In the genomic region with DNA sequence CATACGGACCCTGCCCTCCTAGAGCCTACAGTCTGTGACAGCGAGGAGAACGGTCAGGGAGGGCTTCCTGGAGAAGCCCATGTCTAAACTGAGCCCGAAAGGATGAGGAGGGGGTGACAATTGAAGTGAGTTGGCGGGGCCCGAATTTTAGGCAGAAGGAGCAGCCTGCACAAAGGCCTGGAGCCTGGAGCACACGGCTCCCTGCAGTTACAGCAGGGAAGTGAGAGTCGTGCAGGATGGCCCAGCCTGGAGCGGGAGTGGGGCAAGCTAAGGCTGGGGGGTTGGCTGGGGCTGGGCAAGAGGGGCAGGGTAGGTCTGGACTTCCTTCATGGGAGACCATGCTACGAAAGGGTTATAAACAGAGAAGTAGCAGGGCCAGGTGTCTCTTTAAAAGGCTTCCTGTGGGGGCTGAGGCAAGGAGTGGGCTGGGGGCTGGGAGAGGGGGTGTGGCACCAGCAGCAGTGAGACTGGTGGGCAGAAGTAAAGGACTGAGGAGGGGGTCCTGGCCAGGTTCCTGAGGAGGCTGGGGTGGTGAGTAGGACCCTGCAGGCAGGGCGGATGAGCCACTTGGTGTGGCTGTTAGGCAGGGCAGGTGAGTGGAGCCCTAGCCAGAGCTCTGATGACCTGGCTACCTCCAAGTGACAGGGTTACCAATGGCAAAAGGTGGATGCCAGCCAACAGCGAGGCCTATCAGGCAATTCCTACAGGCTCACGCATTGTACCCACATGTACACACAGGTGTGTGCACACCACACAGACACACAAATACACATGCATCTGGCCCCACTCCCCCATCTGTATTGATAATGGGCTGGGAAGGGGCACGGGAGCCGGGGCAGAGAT, we compare ENCODE assay signal across 23 cellular contexts.
DNase-seq lines count a peak whose midpoint lies in the region; ATAC-seq and TF ChIP-seq lines count a peak whose summit lies in the region.
"Had no signal": no experiment of that assay in that cellular context is flagged by ENCODE, and none has a peak within 500 bp of the region (broad histone marks: within the 10 kb centered on the region; RNA-seq: fewer than 3 reads in every experiment).

No MANE protein-coding gene starts in this region.

- H3K4me2 ChIP-seq in IMR-90 (ENCODE audit: low read depth, low read length) = no peak overlapping the region

- no peaks in the 10 kb centered on the region for H3K79me1 ChIP-seq in IMR-90 (ENCODE audit: low read depth in 1 of 2, low read length in 2 of 2)

- H3K4me3 Mint-ChIP-seq in endodermal cell (no peak overlapping the region), HFFc6 (no peak overlapping the region)
- H3K4me3 Mint-ChIP-seq: T-cell had no signal

- peaks cover 8% of the 10 kb centered on the region for H3K27me3 Mint-ChIP-seq in endodermal cell (ENCODE audit: insufficient read depth)
- peaks cover 8% of the 10 kb centered on the region; the same call in 1 of the 2 replicates for H3K27me3 Mint-ChIP-seq in HFFc6 (ENCODE audit: insufficient read depth)

- H4K8ac ChIP-seq in IMR-90 (ENCODE audit: low read depth in 2 of 2, low read length in 2 of 2) = no peak overlapping the region; a peak in 1 of 4 replicates

- no peak for TF ChIP-seq RAD21 in IMR-90 (IDR thresholded peaks at IDR 0.05; ENCODE audit: low read length)

- H3K36me3 Mint-ChIP-seq in endodermal cell (ENCODE audit: low read depth) = no peaks in the 10 kb centered on the region
- peaks cover 4% of the 10 kb centered on the region for H3K36me3 Mint-ChIP-seq in HFFc6 (ENCODE audit: low read depth)
- H3K36me3 Mint-ChIP-seq: naive B cell, T-cell had no signal

- H2AK9ac ChIP-seq in IMR-90 (replicated peaks; ENCODE audit: low read depth, low read length, poor library complexity) = peak overlapping the region; percentile 66

- BruUV-seq in IMR-90 (replicated peaks; lab: Mats Ljungman, UMichigan) = no TSS peak

- H3K18ac ChIP-seq in IMR-90 (ENCODE audit: low read depth, low read length) = no peak overlapping the region

- H3K27me3 ChIP-seq in cardiac muscle cell (no peaks in the 10 kb centered on the region), IMR-90 (ENCODE audit: control insufficient read depth, insufficient read depth, low read length) (no peaks in the 10 kb centered on the region), endodermal cell (ENCODE audit: control insufficient read depth, insufficient read depth, low read length, poor library complexity, severe bottlenecking) (no peaks in the 10 kb centered on the region), gastrocnemius medialis (no peaks in the 10 kb centered on the region)
- H3K27me3 ChIP-seq: pancreas, right lobe of liver had no signal

- H3K14ac ChIP-seq in IMR-90 (replicated peaks; ENCODE audit: low read depth, low read length) = 0 out of 2 replicates have a peak overlapping the region, but pooled peaks have one; percentile 31

- H4K91ac ChIP-seq in IMR-90 (ENCODE audit: insufficient read depth, low read depth, low read length) = peak overlapping the region; percentile 96; the same call in 1 of the 2 replicates

- POLR2A ChIA-PET in IMR-90 (lab: Charles Lee; ENCODE audit: unreplicated experiment) = no interaction called here

- peaks cover 50% of the 10 kb centered on the region for H3K4me1 Mint-ChIP-seq in endodermal cell
- H3K4me1 Mint-ChIP-seq in HFFc6 (ENCODE audit: low read depth) = peaks cover 57% of the 10 kb centered on the region

- no peak for ATAC-seq in Right ventricle myocardium superior (ENCODE audit: poor library complexity)
- ATAC-seq in IMR-90 (ENCODE audit: low read depth) = no peak
- no peak for ATAC-seq in gastrocnemius medialis
- no peak for ATAC-seq in HG03521 (IDR thresholded peaks at IDR 0.05; ENCODE audit: unreplicated experiment)
- ATAC-seq: HCT116, pancreas, PC-3, right lobe of liver, T-cell had no signal

- H2BK15ac ChIP-seq in IMR-90 (ENCODE audit: low read depth, low read length) = peak overlapping the region; percentile 12; the same call in 1 of the 3 replicates

- no peaks in the 10 kb centered on the region for H3K9me3 ChIP-seq in cardiac muscle cell (ENCODE audit: low read depth)
- peaks cover 8% of the 10 kb centered on the region for H3K9me3 ChIP-seq in IMR-90 (ENCODE audit: control insufficient read depth, insufficient read depth, low read length)
- no peaks in the 10 kb centered on the region for H3K9me3 ChIP-seq in endodermal cell (ENCODE audit: control insufficient read depth, low read length)
- no peaks in the 10 kb centered on the region for H3K9me3 ChIP-seq in gastrocnemius medialis
- H3K9me3 ChIP-seq: pancreas, right lobe of liver had no signal

- dilution Hi-C loops in IMR-90 (cut with HindIII; ENCODE audit: low sequenced_read_pairs, unreplicated experiment) = no loop called here

- H2AK5ac ChIP-seq in IMR-90 (ENCODE audit: low read depth, low read length) = peak overlapping the region; percentile 63; the same call in 1 of the 2 replicates

- peaks cover 60% of the 10 kb centered on the region for H3K4me1 ChIP-seq in cardiac muscle cell (ENCODE audit: low read depth)
- H3K4me1 ChIP-seq in IMR-90 (ENCODE audit: control insufficient read depth, insufficient read depth, low read length) = peaks cover 42% of the 10 kb centered on the region
- H3K4me1 ChIP-seq in endodermal cell (ENCODE audit: control insufficient read depth, insufficient read depth, low read length) = peaks cover 15% of the 10 kb centered on the region
- H3K4me1 ChIP-seq in gastrocnemius medialis = peaks cover 55 to 58% of the 10 kb centered on the region in 2 donors
- H3K4me1 ChIP-seq: pancreas, right lobe of liver had no signal

- H3K9me1 ChIP-seq in IMR-90 (ENCODE audit: insufficient read depth, low read length) = peaks cover 22% of the 10 kb centered on the region

- peak overlapping the region; percentile 54 for H3K4ac ChIP-seq in IMR-90 (ENCODE audit: low read depth, low read length)

- no peaks in the 10 kb centered on the region for H4K20me1 ChIP-seq in IMR-90 (ENCODE audit: insufficient read depth, low read length)

- H3K56ac ChIP-seq in IMR-90 (ENCODE audit: extremely low read depth, insufficient read depth, low read length) = no peak overlapping the region

- no peak for TF ChIP-seq POLR2A in IMR-90 (IDR thresholded peaks at IDR 0.05; ENCODE audit: low read depth, low read length)
- no peak for TF ChIP-seq POLR2A in gastrocnemius medialis (IDR thresholded peaks at IDR 0.05)

- H3K36me3 ChIP-seq in cardiac muscle cell = no peaks in the 10 kb centered on the region
- no peaks in the 10 kb centered on the region for H3K36me3 ChIP-seq in IMR-90 (ENCODE audit: control insufficient read depth, insufficient read depth, low read length)
- H3K36me3 ChIP-seq in endodermal cell (ENCODE audit: control insufficient read depth, insufficient read depth, low read length) = no peaks in the 10 kb centered on the region
- H3K36me3 ChIP-seq in gastrocnemius medialis = no peaks in the 10 kb centered on the region
- H3K36me3 ChIP-seq: pancreas, right lobe of liver had no signal

- H3K23ac ChIP-seq in IMR-90 (ENCODE audit: low read depth, low read length) = no peak overlapping the region

- no peak overlapping the region for H4K5ac ChIP-seq in IMR-90 (ENCODE audit: low read depth, low read length)

- H3K27ac Mint-ChIP-seq in endodermal cell (no peak overlapping the region), HFFc6 (no peak overlapping the region)
- H3K27ac Mint-ChIP-seq: T-cell had no signal

- intact Hi-C loops in Right ventricle myocardium superior (cut with DNase I) = loop anchor here (5.0 to 10.0 kb wide), 2 partner anchors 69 to 233 kb away; a partner anchor contains a TSS
- intact Hi-C loops in IMR-90 (cut with micrococcal nuclease) = no loop called here
- intact Hi-C loops in gastrocnemius medialis (cut with DNase I; ENCODE audit: low total_unique reads) = loop anchor here (5.0 kb wide), 1 partner anchor 44 kb away; no protein-coding TSS in a partner anchor

- H3K9me3 Mint-ChIP-seq in endodermal cell (no peaks in the 10 kb centered on the region), HFFc6 (peaks cover 8% of the 10 kb centered on the region)
- H3K9me3 Mint-ChIP-seq: naive B cell, T-cell had no signal

- 73% methylated on average over 5 of the region's 15 CpGs; no CpG with 5 or more reads in 1 of the 2 experiments for WGBS in IMR-90 (ENCODE audit: extremely low coverage in 2 of 2, insufficient read length in 1 of 2), 2 experiments
- 85 to 95% methylated on average over 6 to 15 of the region's 15 CpGs for WGBS in endodermal cell (ENCODE audit: insufficient coverage in 1 of 2, insufficient read length in 1 of 2), 2 experiments

- H3K27ac ChIP-seq in cardiac muscle cell (peak overlapping the region; percentile 84), IMR-90 (ENCODE audit: insufficient read depth, low read length) (no peak overlapping the region), endodermal cell (ENCODE audit: low read depth, low read length) (no peak overlapping the region), gastrocnemius medialis (peak overlapping the region; percentile 83 to 93 (median 88))
- H3K27ac ChIP-seq: pancreas, right lobe of liver had no signal

- H2BK120ac ChIP-seq in IMR-90 (ENCODE audit: low read depth, low read length) = peak overlapping the region; percentile 96

- H3K9ac ChIP-seq in IMR-90 (ENCODE audit: low read depth, low read length) (no peak overlapping the region), endodermal cell (ENCODE audit: extremely low read depth, low read length, poor library complexity, severe bottlenecking) (no peak overlapping the region)

- CTCF ChIA-PET in IMR-90 (lab: Yijun Ruan, JAX) = no interaction called here

- peak overlapping the region; percentile 14 for H2BK5ac ChIP-seq in IMR-90 (ENCODE audit: low read depth, low read length, poor library complexity, severe bottlenecking)

- H3K4me3 ChIP-seq in cardiac muscle cell (no peak overlapping the region), IMR-90 (ENCODE audit: insufficient read depth, low read depth, low read length) (no peak overlapping the region), endodermal cell (ENCODE audit: low read length) (no peak overlapping the region), gastrocnemius medialis (no peak overlapping the region)
- H3K4me3 ChIP-seq: pancreas, right lobe of liver had no signal

- in situ Hi-C loops in IMR-90 (cut with MboI; ENCODE audit: low sequenced_read_pairs) (no loop called here), gastrocnemius medialis (cut with MboI; ENCODE audit: low sequenced_read_pairs in 4 of 4) (no loop called here), GM13977 (cut with MboI; ENCODE audit: low pct_unique_long_range_greater_than_20kb, low sequenced_read_pairs, unreplicated experiment) (no loop called here)

- peak overlapping the region; percentile 69 for H2BK20ac ChIP-seq in IMR-90 (ENCODE audit: low read depth, low read length)

- no peak for TF ChIP-seq CTCF in cardiac muscle cell (IDR thresholded peaks at IDR 0.05; ENCODE audit: low read depth, low read length)
- TF ChIP-seq CTCF in IMR-90 (conservative IDR thresholded peaks at IDR 0.05; ENCODE audit: low read depth, low read length) = no peak
- TF ChIP-seq CTCF in endodermal cell (conservative IDR thresholded peaks at IDR 0.05) = no peak
- no peak for TF ChIP-seq CTCF in gastrocnemius medialis (IDR thresholded peaks at IDR 0.05 in 4 of 5, conservative IDR thresholded peaks at IDR 0.05 in 1 of 5)
- no peak for TF ChIP-seq CTCF in GM13977 (IDR thresholded peaks at IDR 0.05; ENCODE audit: extremely low read depth, insufficient read depth, missing control alignments)
- TF ChIP-seq CTCF in HFFc6 (IDR thresholded peaks at IDR 0.05) = no peak

- DNase-seq in cardiac muscle cell (ENCODE audit: low read depth in 1 of 2, low spot score in 1 of 2) (no peak), Right ventricle myocardium superior (no peak), IMR-90 (no peak), endodermal cell (peak; percentile 56), gastrocnemius medialis (no peak), GM13977 (ENCODE audit: low spot score) (no peak), HFFc6 (no peak)
- DNase-seq: activated CD4-positive, alpha-beta T cell treated with anti-CD3 and anti-CD28 coated beads for 48 hours; activated gamma-delta T cell; cortex of kidney; kidney glomerular epithelial cell; naive B cell; NCI-H1092 treated with DMSO at 0.1 percent for 48 hours; NCI-H1930; NCI-H226; NCI-H774; PC-3; stimulated activated CD8-positive, alpha-beta memory T cell treated with anti-CD3 and anti-CD28 coated beads, Interleukin-4, amount 100 ng/mL, for 48 hours; T-cell had no signal

- no peak overlapping the region for H2AFZ ChIP-seq in IMR-90 (replicated peaks; ENCODE audit: low read length, poor library complexity)

Comparison
In these comparisons a context has a peak if more than half of its experiments do, and no peak if none do; other contexts are left out.
1. H3K27ac ChIP-seq: peak in cardiac muscle cell (single experiment) and gastrocnemius medialis (4 of 4); none in IMR-90 (single experiment) and endodermal cell (single experiment).